ENCODE assay signal across 17 cellular contexts in genomic region chr9:134595014-134595413, GRCh38. TPM values are rescaled to one million over a fixed set of nuclear protein-coding genes. Genes with fewer than 3 reads are reported as not detected.
"Had no signal": no experiment of that assay in that cellular context is flagged by ENCODE, and none has a peak within 500 bp of the region (broad histone marks: within the 10 kb centered on the region; RNA-seq: fewer than 3 reads in every experiment).

No MANE protein-coding gene starts in this region.

- H3K27ac ChIP-seq: ascending aorta, gastrocnemius medialis, transverse colon, WERI-Rb-1 had no signal

- H3K27ac Mint-ChIP-seq: activated naive CD4-positive, alpha-beta T cell treated with anti-CD3 and anti-CD28 coated beads, Interleukin-2, amount 50 U/mL, for 24 hours had no signal

- H3K36me3 Mint-ChIP-seq: activated naive CD4-positive, alpha-beta T cell treated with anti-CD3 and anti-CD28 coated beads, Interleukin-2, amount 50 U/mL, for 24 hours had no signal

- H3K4me1 Mint-ChIP-seq: activated naive CD4-positive, alpha-beta T cell treated with anti-CD3 and anti-CD28 coated beads, Interleukin-2, amount 50 U/mL, for 24 hours had no signal

- ATAC-seq: gastrocnemius medialis; stimulated activated naive CD8-positive, alpha-beta T cell treated with anti-CD3 and anti-CD28 coated beads, Interleukin-15, Interleukin-2, amounts not matched to agents 100 U/mL and 50 U/mL, for 24 hours had no signal

- H3K4me3 ChIP-seq: ascending aorta, gastrocnemius medialis, transverse colon had no signal

- H3K4me3 Mint-ChIP-seq: activated naive CD4-positive, alpha-beta T cell treated with anti-CD3 and anti-CD28 coated beads, Interleukin-2, amount 50 U/mL, for 24 hours; nephron had no signal

- H3K9me3 Mint-ChIP-seq: activated naive CD4-positive, alpha-beta T cell treated with anti-CD3 and anti-CD28 coated beads, Interleukin-2, amount 50 U/mL, for 24 hours; nephron had no signal

- DNase-seq: activated CD4-positive, alpha-beta T cell treated with anti-CD3 and anti-CD28 coated beads, Interleukin-2, amount 50 U/mL, for 48 hours; activated gamma-delta T cell; activated T-cell treated with anti-CD3 and anti-CD28 coated beads, Interleukin-2, amount 50 U/mL, for 48 hours; cortex of kidney; gastrocnemius medialis; kidney glomerular epithelial cell; midbrain; nucleus accumbens; stimulated activated naive CD8-positive, alpha-beta T cell treated with anti-CD3 and anti-CD28 coated beads, Interleukin-15, Interleukin-2, amounts not matched to agents 100 U/mL and 50 U/mL, for 24 hours; T-helper 2 cell; transverse colon; WERI-Rb-1 had no signal

- H3K9me3 ChIP-seq: ascending aorta, gastrocnemius medialis, transverse colon had no signal

- H3K27me3 ChIP-seq: ascending aorta, transverse colon had no signal

- H3K4me1 ChIP-seq: ascending aorta, gastrocnemius medialis, transverse colon had no signal

- H3K36me3 ChIP-seq: ascending aorta, gastrocnemius medialis, transverse colon, WERI-Rb-1 had no signal

- FAIRE-seq: endometrium had no signal

RNA-seq across cellular contexts. Expression of gene COL5A1, which starts 46.6 kb away (rescaled TPM):
- total RNA-seq: SK-MEL-5 had no signal
